8 cellular contexts compared by ENCODE assay signal in genomic region chr6:32941412-32941784, GRCh38. TPM values are rescaled to one million over a fixed set of nuclear protein-coding genes. Genes with fewer than 3 reads are reported as not detected.
DNase-seq lines count a peak whose midpoint lies in the region; ATAC-seq, FAIRE-seq and TF ChIP-seq lines count a peak whose summit lies in the region.

No MANE protein-coding gene starts in this region.

- no peak overlapping the region for H2BK15ac ChIP-seq in mesendoderm (replicated peaks; ENCODE audit: low read depth)

- no peak overlapping the region for H3K9ac ChIP-seq in liver (ENCODE audit: low read depth in 1 of 2, low read length in 2 of 2)
- no peak overlapping the region for H3K9ac ChIP-seq in HepG2 (ENCODE audit: insufficient read depth, low read depth, low read length)
- H3K9ac ChIP-seq in mesendoderm (ENCODE audit: low read length): no peak overlapping the region

- H3K4me1 ChIP-seq in liver (ENCODE audit: control insufficient read depth in 4 of 4, insufficient read depth in 4 of 4, low read length in 3 of 4): peaks cover 0 to 8% (median 4%) of the 10 kb centered on the region in 4 donors
- H3K4me1 ChIP-seq in HepG2 (ENCODE audit: insufficient read depth, low read length): no peaks in the 10 kb centered on the region
- H3K4me1 ChIP-seq in mesendoderm (ENCODE audit: control insufficient read depth, low read depth, low read length): no peaks in the 10 kb centered on the region

- H2BK120ac ChIP-seq in mesendoderm (ENCODE audit: low read depth, low read length): no peak overlapping the region

- no peaks in the 10 kb centered on the region for H3K27me3 ChIP-seq in liver (ENCODE audit: control insufficient read depth in 4 of 4, insufficient read depth in 4 of 4, low read length in 3 of 4)
- peaks cover 4 to 27% of the 10 kb centered on the region in 2 experiments; a peak in 3 of 5 replicates for H3K27me3 ChIP-seq in HepG2 (ENCODE audit: control insufficient read depth in 1 of 2, insufficient read depth in 2 of 2, low read length in 2 of 2)
- no peaks in the 10 kb centered on the region for H3K27me3 ChIP-seq in mesendoderm (ENCODE audit: insufficient read depth, low read length, poor library complexity)

- H3K4me3 Mint-ChIP-seq in activated CD4-positive, alpha-beta T cell treated with anti-CD3 and anti-CD28 coated beads for 36 hours: peak overlapping the region; percentile 72
- peak overlapping the region; percentile 84 to 86 for H3K4me3 Mint-ChIP-seq in stimulated activated naive CD8-positive, alpha-beta T cell treated with anti-CD3 and anti-CD28 coated beads, Interleukin-15, amount 100 ng/mL, for 72 hours

- in situ Hi-C loops in HepG2 (cut with HindIII; ENCODE audit: extremely low pct_ligation_motif_present, low pct_unique_long_range_greater_than_20kb): no loop called here

- peaks cover 4% of the 10 kb centered on the region for H3K9me3 Mint-ChIP-seq in activated CD4-positive, alpha-beta T cell treated with anti-CD3 and anti-CD28 coated beads for 36 hours (ENCODE audit: low read depth)
- H3K9me3 Mint-ChIP-seq in stimulated activated naive CD8-positive, alpha-beta T cell treated with anti-CD3 and anti-CD28 coated beads, Interleukin-15, amount 100 ng/mL, for 72 hours: no peaks in the 10 kb centered on the region

- no peaks in the 10 kb centered on the region for H4K20me1 ChIP-seq in HepG2 (ENCODE audit: insufficient read depth, low read length)

- no peaks in the 10 kb centered on the region for H3K79me1 ChIP-seq in mesendoderm (ENCODE audit: low read length)

- CTCF ChIA-PET in HepG2 (lab: Yijun Ruan, JAX; ENCODE audit: low intra/inter-chr PET ratio, low total read pairs): no interaction called here
- CTCF ChIA-PET in activated CD4-positive, alpha-beta T cell treated with anti-CD3 and anti-CD28 coated beads for 36 hours (lab: Charles Lee): interaction anchor here (0.7 to 7.6 kb wide), 16 partner anchors 8 to 103 kb away, joined by 3 to 137 read pairs (median 5); partner anchors contain the start of genes BRD2, HLA-DMA and TAP2

- H4K5ac ChIP-seq in mesendoderm (ENCODE audit: low read length): no peak overlapping the region

- no peak overlapping the region for H2AK5ac ChIP-seq in mesendoderm (ENCODE audit: low read length)

- no peak overlapping the region for H2BK5ac ChIP-seq in mesendoderm (ENCODE audit: low read length)

- H3K4me3 ChIP-seq in liver (ENCODE audit: low read depth in 1 of 3, low read length in 3 of 3) (no peak overlapping the region), HepG2 (replicated peaks in 1 of 3; ENCODE audit: insufficient read depth in 1 of 3, low read depth in 2 of 3, low read length in 3 of 3) (no peak overlapping the region), mesendoderm (ENCODE audit: low read length) (no peak overlapping the region)

- no peak for FAIRE-seq in HepG2 (lab: Jason Lieb, UNC)

- 76% methylated on average over 6 of the region's 6 CpGs for WGBS in liver
- 66% methylated on average over 6 of the region's 6 CpGs for WGBS in HepG2 (ENCODE audit: low lambda C conversion rate)
- no CpG with 5 or more reads among the region's 6 CpGs for WGBS in mesendoderm (ENCODE audit: extremely low coverage, insufficient coverage, low lambda C conversion rate)

- H3K36me3 ChIP-seq in liver (ENCODE audit: control insufficient read depth in 4 of 4, insufficient read depth in 3 of 4, low read depth in 1 of 4, low read length in 3 of 4) (no peaks in the 10 kb centered on the region), HepG2 (replicated peaks in 1 of 2; ENCODE audit: control insufficient read depth in 1 of 2, insufficient read depth in 2 of 2, low read length in 2 of 2) (no peaks in the 10 kb centered on the region), mesendoderm (ENCODE audit: control insufficient read depth, insufficient read depth, low read length) (no peaks in the 10 kb centered on the region)

- no peak for TF ChIP-seq POLR2A in HepG2 (IDR thresholded peaks at IDR 0.05; ENCODE audit: insufficient read depth in 1 of 2, low read depth in 2 of 2, low read length in 2 of 2)

- no peaks in the 10 kb centered on the region for H3K27me3 Mint-ChIP-seq in activated CD4-positive, alpha-beta T cell treated with anti-CD3 and anti-CD28 coated beads for 36 hours
- H3K27me3 Mint-ChIP-seq in stimulated activated naive CD8-positive, alpha-beta T cell treated with anti-CD3 and anti-CD28 coated beads, Interleukin-15, amount 100 ng/mL, for 72 hours: no peaks in the 10 kb centered on the region

- H3K4ac ChIP-seq in mesendoderm (ENCODE audit: low read depth, low read length): no peak overlapping the region

- H3K79me2 ChIP-seq in HepG2 (ENCODE audit: insufficient read depth, low read length) (no peaks in the 10 kb centered on the region), mesendoderm (ENCODE audit: control insufficient read depth, insufficient read depth, low read length) (no peaks in the 10 kb centered on the region)

- DNase-seq in HepG2 (ENCODE audit: low spot score): no peak
- DNase-seq in activated CD4-positive, alpha-beta T cell treated with anti-CD3 and anti-CD28 coated beads for 36 hours: peak; percentile 72
- peak; percentile 75 for DNase-seq in glomerular visceral epithelial cell (ENCODE audit: extremely low spot score)
- peak; percentile 55 to 64 for DNase-seq in stimulated activated naive CD8-positive, alpha-beta T cell treated with anti-CD3 and anti-CD28 coated beads, Interleukin-15, amount 100 ng/mL, for 72 hours
- no peak for DNase-seq in mesendoderm
- no peak for DNase-seq in NCI-H82 treated with DMSO at 0.1 percent for 48 hours (lab: John Stamatoyannopoulos, UW; ENCODE audit: unreplicated experiment)

- no peaks in the 10 kb centered on the region for H3K36me3 Mint-ChIP-seq in activated CD4-positive, alpha-beta T cell treated with anti-CD3 and anti-CD28 coated beads for 36 hours (ENCODE audit: low read depth)

- no peaks in the 10 kb centered on the region for H3K9me3 ChIP-seq in liver (ENCODE audit: control insufficient read depth in 4 of 4, low read length in 3 of 4)
- peaks cover 4% of the 10 kb centered on the region for H3K9me3 ChIP-seq in HepG2 (ENCODE audit: low read length)

- H4K8ac ChIP-seq in mesendoderm (ENCODE audit: low read depth, low read length): no peak overlapping the region

- H3K4me2 ChIP-seq in HepG2 (ENCODE audit: low read depth, low read length) (no peak overlapping the region), mesendoderm (ENCODE audit: low read length) (no peak overlapping the region)

- no TSS peak for BruUV-seq in HepG2 (replicated peaks; lab: Mats Ljungman, UMichigan)

- ATAC-seq in HepG2 (no peak), HG03095 (IDR thresholded peaks at IDR 0.05; ENCODE audit: unreplicated experiment) (peak; percentile 45)
- ATAC-seq in activated CD4-positive, alpha-beta T cell treated with anti-CD3 and anti-CD28 coated beads for 36 hours: peak; percentile 77
- ATAC-seq in stimulated activated naive CD8-positive, alpha-beta T cell treated with anti-CD3 and anti-CD28 coated beads, Interleukin-15, amount 100 ng/mL, for 72 hours: peak; percentile 88

- intact Hi-C loops in HepG2 (cut with micrococcal nuclease; ENCODE audit: unreplicated experiment): no loop called here
- intact Hi-C loops in activated CD4-positive, alpha-beta T cell treated with anti-CD3 and anti-CD28 coated beads for 36 hours (cut with DNase I, micrococcal nuclease): loop anchor here (1.0 to 5.0 kb wide), 4 partner anchors 12 to 49 kb away; partner anchors contain the start of genes BRD2 (in 2 of the 2) and HLA-DMA (in 1 of the 2)

- TF ChIP-seq CTCF in liver (IDR thresholded peaks at IDR 0.05; ENCODE audit: low read depth, low read length, missing input control) (no peak), HepG2 (CRISPR knock-in tag; IDR thresholded peaks at IDR 0.05) (no peak)

- H2AFZ ChIP-seq in HepG2 (ENCODE audit: low read length): no peak overlapping the region

- peaks cover 55% of the 10 kb centered on the region for H3K4me1 Mint-ChIP-seq in activated CD4-positive, alpha-beta T cell treated with anti-CD3 and anti-CD28 coated beads for 36 hours
- peaks cover 64% of the 10 kb centered on the region for H3K4me1 Mint-ChIP-seq in stimulated activated naive CD8-positive, alpha-beta T cell treated with anti-CD3 and anti-CD28 coated beads, Interleukin-15, amount 100 ng/mL, for 72 hours

- peak overlapping the region; percentile 87 for H3K27ac Mint-ChIP-seq in activated CD4-positive, alpha-beta T cell treated with anti-CD3 and anti-CD28 coated beads for 36 hours
- peak overlapping the region; percentile 84 to 89 for H3K27ac Mint-ChIP-seq in stimulated activated naive CD8-positive, alpha-beta T cell treated with anti-CD3 and anti-CD28 coated beads, Interleukin-15, amount 100 ng/mL, for 72 hours

- no peak overlapping the region for H3K23ac ChIP-seq in mesendoderm (ENCODE audit: low read length)

- TF ChIP-seq RAD21 in liver (IDR thresholded peaks at IDR 0.05) (no peak), HepG2 (CRISPR knock-in tag; IDR thresholded peaks at IDR 0.05) (no peak)

- TF ChIP-seq EP300 in HepG2 (IDR thresholded peaks at IDR 0.05; ENCODE audit: low read depth in 2 of 2, low read length in 2 of 2): no peak
- no peak for TF ChIP-seq EP300 in HepG2 (CRISPR knock-in tag; IDR thresholded peaks at IDR 0.05; ENCODE audit: borderline replicate concordance)

- no peak overlapping the region for H3K56ac ChIP-seq in mesendoderm (ENCODE audit: low read length)

- POLR2A ChIA-PET in HepG2 (lab: Yijun Ruan, JAX): interaction anchor here (1.3 to 1.5 kb wide), 2 partner anchors 31 kb away, joined by 6 to 7 read pairs; no protein-coding TSS in a partner anchor
- POLR2A ChIA-PET in activated CD4-positive, alpha-beta T cell treated with anti-CD3 and anti-CD28 coated beads for 36 hours (lab: Charles Lee): interaction anchor here (0.5 to 2.2 kb wide), 11 partner anchors 14 to 96 kb away, joined by 3 to 58 read pairs (median 4); no protein-coding TSS in a partner anchor

- H3K18ac ChIP-seq in mesendoderm (ENCODE audit: low read length): no peak overlapping the region

- H3K27ac ChIP-seq in liver (ENCODE audit: low read depth in 1 of 2, low read length in 2 of 2): peak overlapping the region; percentile 39 to 77
- no peak overlapping the region for H3K27ac ChIP-seq in HepG2 (ENCODE audit: extremely low read length, insufficient read depth, low read length)
- H3K27ac ChIP-seq in mesendoderm (ENCODE audit: low read depth, low read length): no peak overlapping the region

RNA-seq across cellular contexts. Expression of gene HLA-DMB, which starts 0.6 kb away (rescaled TPM):
- total RNA-seq in liver: 10 to 100 TPM in 1 of 2 donors, 1 to 10 TPM in 1; 8.1 to 13.1 TPM
- polyA plus RNA-seq in liver: 1 to 10 TPM; 2.8 to 7.3 TPM
- not detected in 2 replicates for total RNA-seq in HepG2 (2016; rRNA removed; fragmentation: Illumina TruSeq; extraction: Trizol)
- not detected in 2 replicates for total RNA-seq in HepG2 (2016; cell fraction: cytosol; rRNA removed; fragmentation: Illumina TruSeq; extraction: Trizol; ENCODE audit: low read depth)
- total RNA-seq in HepG2 (2016; cell fraction: insoluble cytoplasmic fraction; rRNA removed; fragmentation: Illumina TruSeq; extraction: Trizol): not detected in 2 replicates
- total RNA-seq in HepG2 (2016; cell fraction: membrane; rRNA removed; fragmentation: Illumina TruSeq; extraction: Trizol): not detected in 2 replicates
- total RNA-seq in HepG2 (2016; cell fraction: nucleus; rRNA removed; fragmentation: Illumina TruSeq; extraction: Trizol): not detected in 2 replicates
- not detected in 2 replicates for polyA plus RNA-seq in HepG2 (2011; rRNA removed)
- not detected in 2 replicates for polyA plus RNA-seq in HepG2 (2011; cell fraction: cytosol; rRNA removed)
- polyA plus RNA-seq in HepG2 (2011; cell fraction: nucleus; rRNA removed): 0.09 TPM in 1 of 2 replicates, not detected in the other
- not detected in 2 replicates for polyA plus RNA-seq in HepG2 (2012)
- polyA plus RNA-seq in HepG2 (2016; cell fraction: cytosol; fragmentation: Illumina TruSeq; extraction: Trizol; ENCODE audit: low read depth): not detected in 2 replicates
- not detected in 2 replicates for polyA plus RNA-seq in HepG2 (2016; cell fraction: insoluble cytoplasmic fraction; fragmentation: Illumina TruSeq; extraction: Trizol; ENCODE audit: low read depth)
- not detected in 2 replicates for polyA plus RNA-seq in HepG2 (2016; cell fraction: membrane; fragmentation: Illumina TruSeq; extraction: Trizol; ENCODE audit: low read depth)
- not detected in 2 replicates for polyA plus RNA-seq in HepG2 (2016; cell fraction: nucleus; fragmentation: Illumina TruSeq; extraction: Trizol; ENCODE audit: insufficient read depth, low read depth)
- polyA minus RNA-seq in HepG2 (2011; rRNA and poly(A)+ RNA removed; ENCODE audit: low replicate concordance): not detected in 2 replicates
- not detected in 2 replicates for polyA minus RNA-seq in HepG2 (2011; cell fraction: cytosol; rRNA and poly(A)+ RNA removed)
- polyA minus RNA-seq in HepG2 (2011; cell fraction: nucleus; rRNA and poly(A)+ RNA removed): not detected in 2 replicates
- total RNA-seq in activated CD4-positive, alpha-beta T cell treated with anti-CD3 and anti-CD28 coated beads for 36 hours: 1 to 10 TPM; 1.9 to 2.3 TPM
- polyA plus RNA-seq in mesendoderm (2013, experiment 1 of 2): 1.4 TPM
- 1.1 TPM for polyA plus RNA-seq in mesendoderm (2013, experiment 2 of 2)

RNA-seq across cellular contexts. Expression of gene HLA-DMA, which starts 11.5 kb away (rescaled TPM):
- total RNA-seq in liver (1 to 10 TPM; 6.2 to 7.8 TPM), HepG2 (2016; rRNA removed; fragmentation: Illumina TruSeq; extraction: Trizol) (0.71 and 1.3 TPM in 2 replicates)
- polyA plus RNA-seq in liver (10 to 100 TPM in 1 of 2 donors, 1 to 10 TPM in 1; 10.0 to 15.1 TPM), HepG2 (2011; rRNA removed) (0.70 and 1.7 TPM in 2 replicates)
- total RNA-seq in HepG2 (2016; cell fraction: cytosol; rRNA removed; fragmentation: Illumina TruSeq; extraction: Trizol; ENCODE audit: low read depth): 0.53 and 0.61 TPM in 2 replicates
- 0.82 and 1.2 TPM in 2 replicates for total RNA-seq in HepG2 (2016; cell fraction: insoluble cytoplasmic fraction; rRNA removed; fragmentation: Illumina TruSeq; extraction: Trizol)
- 0.46 and 0.76 TPM in 2 replicates for total RNA-seq in HepG2 (2016; cell fraction: membrane; rRNA removed; fragmentation: Illumina TruSeq; extraction: Trizol)
- total RNA-seq in HepG2 (2016; cell fraction: nucleus; rRNA removed; fragmentation: Illumina TruSeq; extraction: Trizol): 0.78 and 0.85 TPM in 2 replicates
- 0.59 and 1.2 TPM in 2 replicates for polyA plus RNA-seq in HepG2 (2011; cell fraction: cytosol; rRNA removed)
- 3.1 and 3.3 TPM in 2 replicates for polyA plus RNA-seq in HepG2 (2011; cell fraction: nucleus; rRNA removed)
- polyA plus RNA-seq in HepG2 (2012): 1.6 and 1.7 TPM in 2 replicates
- polyA plus RNA-seq in HepG2 (2016; cell fraction: cytosol; fragmentation: Illumina TruSeq; extraction: Trizol; ENCODE audit: low read depth): 0.12 and 0.36 TPM in 2 replicates
- 0.62 and 0.68 TPM in 2 replicates for polyA plus RNA-seq in HepG2 (2016; cell fraction: insoluble cytoplasmic fraction; fragmentation: Illumina TruSeq; extraction: Trizol; ENCODE audit: low read depth)
- polyA plus RNA-seq in HepG2 (2016; cell fraction: membrane; fragmentation: Illumina TruSeq; extraction: Trizol; ENCODE audit: low read depth): 0.63 and 0.96 TPM in 2 replicates
- 2.9 and 4.5 TPM in 2 replicates for polyA plus RNA-seq in HepG2 (2016; cell fraction: nucleus; fragmentation: Illumina TruSeq; extraction: Trizol; ENCODE audit: insufficient read depth, low read depth)
- polyA minus RNA-seq in HepG2 (2011; rRNA and poly(A)+ RNA removed; ENCODE audit: low replicate concordance): 1.2 and 1.9 TPM in 2 replicates
- not detected in 2 replicates for polyA minus RNA-seq in HepG2 (2011; cell fraction: cytosol; rRNA and poly(A)+ RNA removed)
- 1.7 and 2.3 TPM in 2 replicates for polyA minus RNA-seq in HepG2 (2011; cell fraction: nucleus; rRNA and poly(A)+ RNA removed)
- 10 to 100 TPM; 11.8 TPM for total RNA-seq in activated CD4-positive, alpha-beta T cell treated with anti-CD3 and anti-CD28 coated beads for 36 hours
- polyA plus RNA-seq in mesendoderm (2013, experiment 1 of 2): 10.8 TPM
- polyA plus RNA-seq in mesendoderm (2013, experiment 2 of 2): 9.8 TPM

RNA-seq across cellular contexts. Expression of gene BRD2, which starts 27.0 kb away (rescaled TPM):
- total RNA-seq in liver: 100 to 1,000 TPM in 1 of 2 donors, 10 to 100 TPM in 1; 46.0 to 100 TPM
- 10 to 100 TPM; 29.8 to 54.4 TPM for polyA plus RNA-seq in liver
- 71.5 and 143 TPM in 2 replicates for total RNA-seq in HepG2 (2016; rRNA removed; fragmentation: Illumina TruSeq; extraction: Trizol)
- 57.3 and 65.0 TPM in 2 replicates for total RNA-seq in HepG2 (2016; cell fraction: cytosol; rRNA removed; fragmentation: Illumina TruSeq; extraction: Trizol; ENCODE audit: low read depth)
- 67.2 and 139 TPM in 2 replicates for total RNA-seq in HepG2 (2016; cell fraction: insoluble cytoplasmic fraction; rRNA removed; fragmentation: Illumina TruSeq; extraction: Trizol)
- 98.6 and 98.8 TPM in 2 replicates for total RNA-seq in HepG2 (2016; cell fraction: membrane; rRNA removed; fragmentation: Illumina TruSeq; extraction: Trizol)
- 221 and 247 TPM in 2 replicates for total RNA-seq in HepG2 (2016; cell fraction: nucleus; rRNA removed; fragmentation: Illumina TruSeq; extraction: Trizol)
- 194 and 202 TPM in 2 replicates for polyA plus RNA-seq in HepG2 (2011; rRNA removed)
- 75.6 and 93.5 TPM in 2 replicates for polyA plus RNA-seq in HepG2 (2011; cell fraction: cytosol; rRNA removed)
- polyA plus RNA-seq in HepG2 (2011; cell fraction: nucleus; rRNA removed): 401 and 432 TPM in 2 replicates
- 149 and 160 TPM in 2 replicates for polyA plus RNA-seq in HepG2 (2012)
- 30.1 and 33.2 TPM in 2 replicates for polyA plus RNA-seq in HepG2 (2016; cell fraction: cytosol; fragmentation: Illumina TruSeq; extraction: Trizol; ENCODE audit: low read depth)
- 94.6 and 114 TPM in 2 replicates for polyA plus RNA-seq in HepG2 (2016; cell fraction: insoluble cytoplasmic fraction; fragmentation: Illumina TruSeq; extraction: Trizol; ENCODE audit: low read depth)
- 58.5 and 64.6 TPM in 2 replicates for polyA plus RNA-seq in HepG2 (2016; cell fraction: membrane; fragmentation: Illumina TruSeq; extraction: Trizol; ENCODE audit: low read depth)
- 653 and 682 TPM in 2 replicates for polyA plus RNA-seq in HepG2 (2016; cell fraction: nucleus; fragmentation: Illumina TruSeq; extraction: Trizol; ENCODE audit: insufficient read depth, low read depth)
- polyA minus RNA-seq in HepG2 (2011; rRNA and poly(A)+ RNA removed; ENCODE audit: low replicate concordance): 126 and 157 TPM in 2 replicates
- 43.6 and 49.2 TPM in 2 replicates for polyA minus RNA-seq in HepG2 (2011; cell fraction: cytosol; rRNA and poly(A)+ RNA removed)
- polyA minus RNA-seq in HepG2 (2011; cell fraction: nucleus; rRNA and poly(A)+ RNA removed): 223 and 377 TPM in 2 replicates
- total RNA-seq in activated CD4-positive, alpha-beta T cell treated with anti-CD3 and anti-CD28 coated beads for 36 hours: 100 to 1,000 TPM; 230 to 338 TPM
- 162 TPM for polyA plus RNA-seq in mesendoderm (2013, experiment 1 of 2)
- 162 TPM for polyA plus RNA-seq in mesendoderm (2013, experiment 2 of 2)

Comparison
In these comparisons a context has a peak if more than half of its experiments do, and no peak if none do; other contexts are left out.
1. H3K27ac ChIP-seq: peak in liver (2 of 2); none in HepG2 (single experiment) and mesendoderm (single experiment).
2. DNase-seq: peak in activated CD4-positive, alpha-beta T cell treated with anti-CD3 and anti-CD28 coated beads for 36 hours (single experiment), glomerular visceral epithelial cell (single experiment) and stimulated activated naive CD8-positive, alpha-beta T cell treated with anti-CD3 and anti-CD28 coated beads, Interleukin-15, amount 100 ng/mL, for 72 hours (2 of 2); none in HepG2 (single experiment), mesendoderm (single experiment) and NCI-H82 treated with DMSO at 0.1 percent for 48 hours (single experiment).